Comparison of ENCODE assay signal across 8 cellular contexts in the genomic region with DNA sequence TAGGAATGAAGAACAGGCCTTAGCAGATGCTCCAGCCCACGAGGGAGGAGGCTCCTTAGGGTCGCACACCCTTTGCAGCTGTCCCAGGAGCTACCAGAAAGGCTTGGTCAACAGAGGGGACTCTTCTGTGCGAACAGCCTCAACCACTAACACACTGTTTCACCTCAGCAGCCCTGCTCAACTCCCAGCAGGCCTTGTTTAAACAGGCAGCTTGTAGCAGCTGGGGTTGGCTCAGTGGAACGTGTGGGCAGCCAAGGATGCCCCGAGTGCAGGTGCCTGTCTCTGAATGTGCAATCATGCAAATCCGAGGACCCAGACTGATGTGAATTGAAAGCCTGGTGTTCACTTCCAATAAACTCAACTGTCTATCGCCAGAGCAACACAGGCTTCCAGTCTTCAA.
A peak's percentile ranks its signal among the peaks of the same experiment; 100 is the strongest.
DNase-seq lines count a peak whose midpoint lies in the region; ATAC-seq and TF ChIP-seq lines count a peak whose summit lies in the region.

No MANE protein-coding gene starts in this region.

- H3K4me1 ChIP-seq in PC-9 (replicated peaks; ENCODE audit: insufficient read depth) (peaks cover 14% of the 10 kb centered on the region; the same call in 1 of the 2 replicates), tibial nerve (no peaks in the 10 kb centered on the region)

- H3K27ac ChIP-seq in PC-9 (no peak overlapping the region), tibial nerve (peak overlapping the region in 1 of 4 donors; percentile 56)

- H3K4me3 ChIP-seq in GM12865 (ENCODE audit: low read depth, low read length), result no peak overlapping the region
- H3K4me3 ChIP-seq in PC-9, result no peak overlapping the region
- H3K4me3 ChIP-seq in tibial nerve, result no peak overlapping the region

- POLR2A ChIA-PET in PC-9 (lab: Charles Lee; ENCODE audit: unreplicated experiment), result no interaction called here

- no peaks in the 10 kb centered on the region; the same call in 1 of the 2 replicates for H3K9me3 ChIP-seq in PC-9 (ENCODE audit: insufficient read depth, low read depth)
- H3K9me3 ChIP-seq in tibial nerve, result peaks cover 0 to 16% (median 0%) of the 10 kb centered on the region in 4 donors

- H3K36me3 ChIP-seq in PC-9 (ENCODE audit: low read depth), result no peaks in the 10 kb centered on the region
- H3K36me3 ChIP-seq in tibial nerve, result no peaks in the 10 kb centered on the region

- TF ChIP-seq EP300 in tibial nerve (IDR thresholded peaks at IDR 0.05), result no peak

- ATAC-seq in GM19452 (IDR thresholded peaks at IDR 0.05; ENCODE audit: unreplicated experiment) (peak; percentile 95), HG03378 (IDR thresholded peaks at IDR 0.05; ENCODE audit: unreplicated experiment) (peak; percentile 91)
- ATAC-seq in activated T-cell treated with anti-CD3 and anti-CD28 coated beads, Interleukin-2, amount 50 U/mL, for 72 hours (replicated peaks in 1 of 2), result peak; percentile 78 to 91

- DNase-seq in GM12865 (ENCODE audit: low read depth) (peak; percentile 92), PC-9 (no peak), superior temporal gyrus (ENCODE audit: extremely low spot score) (no peak), tibial nerve (ENCODE audit: low spot score in 2 of 2) (no peak), AML-193 (lab: John Stamatoyannopoulos, UW) (no peak)
- DNase-seq in activated T-cell treated with anti-CD3 and anti-CD28 coated beads, Interleukin-2, amount 50 U/mL, for 72 hours, result peak; percentile 56

- no peak overlapping the region for H2AFZ ChIP-seq in PC-9

- H3K4me1 Mint-ChIP-seq in activated T-cell treated with anti-CD3 and anti-CD28 coated beads, Interleukin-2, amount 50 U/mL, for 72 hours (ENCODE audit: low read depth), result peaks cover 46% of the 10 kb centered on the region

- peaks cover 14 to 28% of the 10 kb centered on the region in 2 donors for H3K36me3 Mint-ChIP-seq in activated T-cell treated with anti-CD3 and anti-CD28 coated beads, Interleukin-2, amount 50 U/mL, for 72 hours (ENCODE audit: insufficient read depth in 2 of 2)

- BruUV-seq in PC-9 (replicated peaks; lab: Mats Ljungman, UMichigan), result no TSS peak

- no peaks in the 10 kb centered on the region for H4K20me1 ChIP-seq in PC-9 (ENCODE audit: insufficient read depth)

- no peak for TF ChIP-seq POLR2A in tibial nerve (IDR thresholded peaks at IDR 0.05)

- CTCF ChIA-PET in PC-9 (lab: Charles Lee), result no interaction called here

- TF ChIP-seq CTCF in GM12865 (IDR thresholded peaks at IDR 0.05; ENCODE audit: insufficient read depth, low read depth, low read length, missing control alignments) (no peak), PC-9 (conservative IDR thresholded peaks at IDR 0.05) (no peak), tibial nerve (IDR thresholded peaks at IDR 0.05) (no peak)

- intact Hi-C loops in PC-9 (cut with micrococcal nuclease; ENCODE audit: unreplicated experiment), result no loop called here

- H3K4me3 Mint-ChIP-seq in activated T-cell treated with anti-CD3 and anti-CD28 coated beads, Interleukin-2, amount 50 U/mL, for 72 hours, result peak overlapping the region; percentile 37 to 65

- H3F3A ChIP-seq in PC-9 (ENCODE audit: insufficient read depth, low read depth), result 0 out of 2 replicates have a peak, but pooled peaks cover 6% of the 10 kb centered on the region

- peak overlapping the region; percentile 79 for H3K27ac Mint-ChIP-seq in activated T-cell treated with anti-CD3 and anti-CD28 coated beads, Interleukin-2, amount 50 U/mL, for 72 hours

- WGBS in tibial nerve, 2 donors, result 65 to 80% methylated on average over 6 to 7 of the region's 7 CpGs

- no peaks in the 10 kb centered on the region for H3K27me3 Mint-ChIP-seq in activated T-cell treated with anti-CD3 and anti-CD28 coated beads, Interleukin-2, amount 50 U/mL, for 72 hours (ENCODE audit: low read depth)

- H3K27me3 ChIP-seq in PC-9 (ENCODE audit: insufficient read depth, low read depth) (no peaks in the 10 kb centered on the region), tibial nerve (no peaks in the 10 kb centered on the region)

- H3K4me2 ChIP-seq in PC-9, result no peak overlapping the region

- no peaks in the 10 kb centered on the region for H3K9me2 ChIP-seq in PC-9 (ENCODE audit: insufficient read depth)

- peaks cover 10 to 16% of the 10 kb centered on the region in 2 donors for H3K9me3 Mint-ChIP-seq in activated T-cell treated with anti-CD3 and anti-CD28 coated beads, Interleukin-2, amount 50 U/mL, for 72 hours

- H3K79me2 ChIP-seq in PC-9 (ENCODE audit: low read depth), result no peaks in the 10 kb centered on the region

Comparison
In these comparisons a context has a peak if more than half of its experiments do, and no peak if none do; other contexts are left out.
1. DNase-seq: peak in GM12865 (single experiment) and activated T-cell treated with anti-CD3 and anti-CD28 coated beads, Interleukin-2, amount 50 U/mL, for 72 hours (2 of 2); none in PC-9 (0 of 2), superior temporal gyrus (single experiment), tibial nerve (0 of 2) and AML-193 (0 of 2).
2. Peak in every context shown above with its lines, with median percentiles within 50 percentile points of each other: ATAC-seq.